10 cellular contexts compared by ENCODE assay signal in the genomic region with DNA sequence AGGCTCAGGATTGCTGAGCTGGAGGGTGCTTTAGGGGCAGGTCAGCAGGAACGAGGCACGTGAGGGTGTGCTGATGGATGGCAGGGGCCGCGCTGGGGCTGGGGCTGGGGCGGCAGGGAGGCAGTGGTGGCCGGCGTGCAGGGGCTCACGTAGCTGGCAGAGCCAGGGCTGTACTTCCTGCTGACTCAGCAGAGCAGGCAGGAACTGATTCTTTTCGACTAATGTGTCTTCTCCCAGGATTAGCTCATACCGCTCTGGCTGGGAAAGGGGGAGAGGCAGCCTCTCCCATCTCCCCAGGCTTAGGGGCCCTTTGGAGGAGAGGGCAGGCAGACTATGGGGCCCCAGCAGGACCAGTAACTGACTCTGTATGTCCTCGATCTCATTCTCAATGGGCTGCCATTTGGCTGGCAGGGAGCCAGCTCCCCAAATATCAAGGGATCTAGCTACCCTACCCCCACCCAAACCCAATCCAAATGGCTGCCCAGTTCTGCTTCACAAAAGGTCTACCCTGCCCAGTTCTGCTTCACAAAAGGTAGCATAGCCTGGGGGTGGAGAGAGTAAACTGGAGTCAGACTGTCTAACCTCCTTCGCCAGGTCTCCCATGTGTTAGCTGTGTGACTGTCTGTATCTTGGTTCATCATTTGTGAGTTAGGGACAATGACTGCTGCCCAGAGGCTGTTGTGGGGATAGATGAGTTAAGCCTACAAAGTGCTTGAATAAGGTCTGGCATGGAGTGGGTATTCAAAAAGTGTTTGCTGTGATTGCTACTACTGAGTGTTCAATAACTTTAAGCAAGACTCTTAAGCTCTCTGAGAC.
DNase-seq lines count a peak whose midpoint lies in the region; ATAC-seq and TF ChIP-seq lines count a peak whose summit lies in the region.
"Had no signal": no experiment of that assay in that cellular context is flagged by ENCODE, and none has a peak within 500 bp of the region (broad histone marks: within the 10 kb centered on the region; RNA-seq: fewer than 3 reads in every experiment).

No MANE protein-coding gene starts in this region.

- H3K4me1 Mint-ChIP-seq in naive thymus-derived CD4-positive, alpha-beta T cell, result peaks cover 5 to 27% (median 12%) of the 10 kb centered on the region in 7 donors

- no peak overlapping the region for H3K4me3 ChIP-seq in NB4 (ENCODE audit: low read depth, low read length)
- H3K4me3 ChIP-seq in body of pancreas, result no peak overlapping the region
- H3K4me3 ChIP-seq in naive thymus-derived CD4-positive, alpha-beta T cell (ENCODE audit: low read length), result no peak overlapping the region
- H3K4me3 ChIP-seq in coronary artery, result no peak overlapping the region

- peak; percentile 67 for DNase-seq in ELF-1 (ENCODE audit: low read depth, low spot score)
- peak; percentile 10 for DNase-seq in NB4 (ENCODE audit: low read depth)
- peak in 1 of 4 donors; percentile 19 for DNase-seq in body of pancreas
- DNase-seq in naive thymus-derived CD4-positive, alpha-beta T cell, result peak in 2 of 9 donors; percentile 6 to 40
- DNase-seq in NCI-H187 treated with DMSO at 0.1 percent for 48 hours (lab: John Stamatoyannopoulos, UW), result no peak
- DNase-seq in coronary artery (ENCODE audit: low spot score), result no peak
- no peak for DNase-seq in NCI-H345 (lab: John Stamatoyannopoulos, UW)
- DNase-seq: NCI-H446 had no signal

- no peak overlapping the region for H3K27ac ChIP-seq in body of pancreas
- H3K27ac ChIP-seq in naive thymus-derived CD4-positive, alpha-beta T cell (ENCODE audit: low read depth, low read length), result no peak overlapping the region
- no peak overlapping the region for H3K27ac ChIP-seq in coronary artery
- H3K27ac ChIP-seq: neutrophil had no signal

- CTCF ChIA-PET in naive thymus-derived CD4-positive, alpha-beta T cell (lab: Charles Lee), result interaction anchor here (0.8 to 1.0 kb wide), 2 partner anchors 14 to 145 kb away, joined by 3 to 5 read pairs; no protein-coding TSS in a partner anchor

- H3K36me3 Mint-ChIP-seq in naive thymus-derived CD4-positive, alpha-beta T cell, result peaks cover 0 to 6% (median 0%) of the 10 kb centered on the region in 5 donors

- POLR2A ChIA-PET in naive thymus-derived CD4-positive, alpha-beta T cell (lab: Charles Lee), result no interaction called here

- H3K36me3 ChIP-seq in body of pancreas (replicated peaks in 1 of 2; ENCODE audit: insufficient read depth in 1 of 2, low read depth in 2 of 2), result no peaks in the 10 kb centered on the region
- H3K36me3 ChIP-seq in naive thymus-derived CD4-positive, alpha-beta T cell (ENCODE audit: control insufficient read depth in 2 of 3, insufficient read depth in 3 of 3, low read length in 3 of 3), result no peaks in the 10 kb centered on the region
- H3K36me3 ChIP-seq: neutrophil had no signal

- H3K9me3 ChIP-seq in body of pancreas, result no peaks in the 10 kb centered on the region
- H3K9me3 ChIP-seq in naive thymus-derived CD4-positive, alpha-beta T cell (ENCODE audit: control insufficient read depth in 2 of 3, low read length in 3 of 3), result no peaks in the 10 kb centered on the region
- H3K9me3 ChIP-seq: neutrophil had no signal

- 34 to 64% methylated on average over 2 to 12 of the region's 12 CpGs for WGBS in body of pancreas, 2 donors

- no peak for TF ChIP-seq CTCF in NB4 (IDR thresholded peaks at IDR 0.05; ENCODE audit: low read depth, low read length)
- TF ChIP-seq CTCF in body of pancreas (IDR thresholded peaks at IDR 0.05), result no peak
- TF ChIP-seq CTCF in coronary artery (IDR thresholded peaks at IDR 0.05), result no peak

- H3K27me3 ChIP-seq in body of pancreas, result no peaks in the 10 kb centered on the region
- no peaks in the 10 kb centered on the region for H3K27me3 ChIP-seq in naive thymus-derived CD4-positive, alpha-beta T cell (ENCODE audit: control insufficient read depth in 2 of 2, insufficient read depth in 2 of 2, low read length in 2 of 2)

- H3K27ac Mint-ChIP-seq in naive thymus-derived CD4-positive, alpha-beta T cell, result peak overlapping the region in 2 of 9 donors; percentile 62 to 66

- ATAC-seq in body of pancreas (peak; percentile 18), HG02763 (IDR thresholded peaks at IDR 0.05; ENCODE audit: unreplicated experiment) (no peak)
- ATAC-seq in naive thymus-derived CD4-positive, alpha-beta T cell, result peak; percentile 36

- intact Hi-C loops in body of pancreas (cut with DNase I), result no loop called here
- intact Hi-C loops in naive thymus-derived CD4-positive, alpha-beta T cell (cut with micrococcal nuclease), result no loop called here

- H3K27me3 Mint-ChIP-seq in naive thymus-derived CD4-positive, alpha-beta T cell, result peaks cover 0 to 7% (median 3%) of the 10 kb centered on the region in 5 donors

- TF ChIP-seq POLR2A in NB4 (IDR thresholded peaks at IDR 0.05; ENCODE audit: extremely low read depth, insufficient read length), result no peak
- no peak for TF ChIP-seq POLR2A in body of pancreas (IDR thresholded peaks at IDR 0.05)

- peak overlapping the region in 2 of 10 donors; percentile 26 to 28 for H3K4me3 Mint-ChIP-seq in naive thymus-derived CD4-positive, alpha-beta T cell

- peaks cover 0 to 6% (median 0%) of the 10 kb centered on the region in 11 donors for H3K9me3 Mint-ChIP-seq in naive thymus-derived CD4-positive, alpha-beta T cell

- H3K4me1 ChIP-seq in body of pancreas, result no peaks in the 10 kb centered on the region
- H3K4me1 ChIP-seq in naive thymus-derived CD4-positive, alpha-beta T cell (ENCODE audit: control insufficient read depth in 2 of 2, insufficient read depth in 2 of 2, low read length in 2 of 2), result no peaks in the 10 kb centered on the region

Comparison
In these comparisons a context has a peak if more than half of its experiments do, and no peak if none do; other contexts are left out.
1. DNase-seq: peak in ELF-1 (single experiment) and NB4 (single experiment); none in NCI-H187 treated with DMSO at 0.1 percent for 48 hours (single experiment), coronary artery (single experiment) and NCI-H345 (single experiment).